In genomic region chr5:179792612-179793469, GRCh38 we compare ENCODE assay signal across 1 cellular context.
TF ChIP-seq lines count a peak whose summit lies in the region.

No MANE protein-coding gene starts in this region.

TF ChIP-seq in GM12878, 131 proteins besides CTCF, POLR2A, EP300 and RAD21:
- TF ChIP-seq RUNX3 (IDR thresholded peaks at IDR 0.05; ENCODE audit: low read length) (0 out of 2 replicates have a peak, but pooled peaks have one; percentile 6), SPI1 (IDR thresholded peaks at IDR 0.05; ENCODE audit: borderline replicate concordance, insufficient read depth, low read depth, low read length) (peak; percentile 74), DPF2 (IDR thresholded peaks at IDR 0.05) (peak; percentile 51; the same call in 1 of the 2 replicates), IKZF1 (conservative IDR thresholded peaks at IDR 0.05) (0 out of 2 replicates have a peak, but pooled peaks have one; percentile 16), ASH2L (IDR thresholded peaks at IDR 0.05; ENCODE audit: borderline replicate concordance, low read depth) (no peak), STAT1 (conservative IDR thresholded peaks at IDR 0.05) (no peak), HCFC1 (IDR thresholded peaks at IDR 0.05; ENCODE audit: low read length) (no peak)
